ENCODE assay signal across 8 cellular contexts in genomic region chr17:81294512-81295030, GRCh38. TPM values are rescaled to one million over a fixed set of nuclear protein-coding genes. Genes with fewer than 3 reads are reported as not detected.
DNase-seq lines count a peak whose midpoint lies in the region; ATAC-seq, FAIRE-seq and TF ChIP-seq lines count a peak whose summit lies in the region.

No MANE protein-coding gene starts in this region.

- FAIRE-seq in endothelial cell of umbilical vein (lab: Jason Lieb, UNC): no peak

- TF ChIP-seq CTCF in endothelial cell of umbilical vein (IDR thresholded peaks at IDR 0.05; ENCODE audit: extremely low read depth in 1 of 2, insufficient read depth in 1 of 2, low read depth in 1 of 2, low read length in 2 of 2): no peak

- H3K9me1 ChIP-seq in endothelial cell of umbilical vein (replicated peaks; ENCODE audit: control insufficient read depth, extremely low read depth, insufficient read depth, low read length): no peaks in the 10 kb centered on the region

- no peaks in the 10 kb centered on the region for H4K20me1 ChIP-seq in endothelial cell of umbilical vein (replicated peaks; ENCODE audit: control insufficient read depth, extremely low read depth, insufficient read depth, low read length)

- H3K4me1 ChIP-seq in ES-I3 (ENCODE audit: insufficient read depth, low read length) (no peaks in the 10 kb centered on the region), endothelial cell of umbilical vein (ENCODE audit: control insufficient read depth, extremely low read depth, insufficient read depth, low read length) (peaks cover 14% of the 10 kb centered on the region)
- H3K4me1 ChIP-seq in naive thymus-derived CD4-positive, alpha-beta T cell (ENCODE audit: control insufficient read depth in 2 of 2, insufficient read depth in 2 of 2, low read length in 2 of 2): peaks cover 22% of the 10 kb centered on the region in 2 donors

- no peaks in the 10 kb centered on the region for H3K27me3 ChIP-seq in endothelial cell of umbilical vein (ENCODE audit: control insufficient read depth in 2 of 2, insufficient read depth in 2 of 2, low read length in 2 of 2)
- no peaks in the 10 kb centered on the region for H3K27me3 ChIP-seq in naive thymus-derived CD4-positive, alpha-beta T cell (ENCODE audit: control insufficient read depth in 2 of 2, insufficient read depth in 2 of 2, low read length in 2 of 2)

- peaks cover 39% of the 10 kb centered on the region for H3K79me2 ChIP-seq in endothelial cell of umbilical vein (ENCODE audit: control insufficient read depth, insufficient read depth, low read length)

- intact Hi-C loops in endothelial cell of umbilical vein (cut with micrococcal nuclease): loop anchor here (1.0 kb wide), 3 partner anchors 8 to 100 kb away; no protein-coding TSS in a partner anchor
- intact Hi-C loops in naive thymus-derived CD4-positive, alpha-beta T cell (cut with micrococcal nuclease): loop anchor here (1.0 to 10.0 kb wide), 10 partner anchors 9 to 388 kb away; partner anchors contain the start of genes FAAP100 (in 2 of the 2), ACTG1 (in 1 of the 2), ARL16 (in 1 of the 2) and BAHCC1 (in 1 of the 2)

- TF ChIP-seq POLR2A in endothelial cell of umbilical vein (IDR thresholded peaks at IDR 0.05; ENCODE audit: low read depth, low read length): no peak

- H3K4me3 ChIP-seq in endothelial cell of umbilical vein (replicated peaks in 1 of 3; ENCODE audit: insufficient read depth in 1 of 3, low read depth in 1 of 3, low read length in 3 of 3): peak overlapping the region; percentile 57 to 72 (median 63)
- H3K4me3 ChIP-seq in naive thymus-derived CD4-positive, alpha-beta T cell (ENCODE audit: low read length): peak overlapping the region; percentile 82

- TSS peak; percentile 72 for BruUV-seq in endothelial cell of umbilical vein (replicated peaks; lab: Mats Ljungman, UMichigan)

- H3K36me3 Mint-ChIP-seq in naive thymus-derived CD4-positive, alpha-beta T cell: peaks cover 0 to 9% (median 0%) of the 10 kb centered on the region in 5 donors

- no peaks in the 10 kb centered on the region for H3K27me3 Mint-ChIP-seq in naive thymus-derived CD4-positive, alpha-beta T cell

- H3K9me3 Mint-ChIP-seq in naive thymus-derived CD4-positive, alpha-beta T cell: no peaks in the 10 kb centered on the region

- H3K4me1 Mint-ChIP-seq in naive thymus-derived CD4-positive, alpha-beta T cell: peaks cover 22 to 54% (median 39%) of the 10 kb centered on the region in 7 donors

- dilution Hi-C loops in endothelial cell of umbilical vein (cut with MboI; ENCODE audit: extremely low pct_ligation_motif_present, low sequenced_read_pairs): no loop called here

- POLR2A ChIA-PET in endothelial cell of umbilical vein (lab: Charles Lee): no interaction called here
- POLR2A ChIA-PET in naive thymus-derived CD4-positive, alpha-beta T cell (lab: Charles Lee): interaction anchor here (0.7 to 1.9 kb wide), 6 partner anchors 9 to 673 kb away, joined by 3 to 13 read pairs (median 4); no protein-coding TSS in a partner anchor

- H3K27ac Mint-ChIP-seq in naive thymus-derived CD4-positive, alpha-beta T cell: peak overlapping the region; percentile 81 to 96 (median 92)

- H3K9ac ChIP-seq in ES-I3 (ENCODE audit: low read depth, low read length) (peak overlapping the region; percentile 99), endothelial cell of umbilical vein (replicated peaks; ENCODE audit: extremely low read depth, insufficient read depth, low read length) (peak overlapping the region; percentile 88)

- CTCF ChIA-PET in endothelial cell of umbilical vein (lab: Charles Lee): interaction anchor here (1.0 to 1.8 kb wide), 4 partner anchors 9 to 190 kb away, joined by 4 to 10 read pairs (median 6); no protein-coding TSS in a partner anchor
- CTCF ChIA-PET in naive thymus-derived CD4-positive, alpha-beta T cell (lab: Charles Lee): interaction anchor here (4.0 kb wide), 1 partner anchor 190 kb away, joined by 22 read pairs; no protein-coding TSS in a partner anchor

- ATAC-seq in HG02884 (IDR thresholded peaks at IDR 0.05; ENCODE audit: unreplicated experiment) (peak; percentile 10), GM21786 (IDR thresholded peaks at IDR 0.05; ENCODE audit: unreplicated experiment) (no peak)
- ATAC-seq in naive thymus-derived CD4-positive, alpha-beta T cell: no peak

- H3K27ac ChIP-seq in endothelial cell of umbilical vein (ENCODE audit: insufficient read depth, low read depth, low read length): peak overlapping the region; percentile 86
- peak overlapping the region; percentile 94 for H3K27ac ChIP-seq in naive thymus-derived CD4-positive, alpha-beta T cell (ENCODE audit: low read depth, low read length)

- no peaks in the 10 kb centered on the region for H3K9me3 ChIP-seq in ES-I3 (ENCODE audit: control insufficient read depth, insufficient read depth, low read length)
- H3K9me3 ChIP-seq in endothelial cell of umbilical vein (replicated peaks; ENCODE audit: control insufficient read depth, insufficient read depth, low read length): no peaks in the 10 kb centered on the region
- no peaks in the 10 kb centered on the region for H3K9me3 ChIP-seq in naive thymus-derived CD4-positive, alpha-beta T cell (ENCODE audit: control insufficient read depth in 2 of 3, low read length in 3 of 3)

- peak; percentile 9 for DNase-seq in T-helper 9 cell
- DNase-seq in endothelial cell of umbilical vein (ENCODE audit: low read depth, low spot score): peak; percentile 20
- DNase-seq in naive thymus-derived CD4-positive, alpha-beta T cell: peak in 2 of 9 donors; percentile 9 to 38
- no peak for DNase-seq in NCI-H1105 (lab: John Stamatoyannopoulos, UW)
- no peak for DNase-seq in ecto neural progenitor cell (ENCODE audit: low spot score)

- H3K36me3 ChIP-seq in ES-I3 (ENCODE audit: insufficient read depth, low read length): no peaks in the 10 kb centered on the region
- H3K36me3 ChIP-seq in endothelial cell of umbilical vein (ENCODE audit: control insufficient read depth in 2 of 2, extremely low read depth in 1 of 2, insufficient read depth in 2 of 2, low read length in 2 of 2): no peaks in the 10 kb centered on the region
- peaks cover 0 to 16% (median 0%) of the 10 kb centered on the region in 3 experiments for H3K36me3 ChIP-seq in naive thymus-derived CD4-positive, alpha-beta T cell (ENCODE audit: control insufficient read depth in 2 of 3, insufficient read depth in 3 of 3, low read length in 3 of 3)

- H3K4me2 ChIP-seq in endothelial cell of umbilical vein (ENCODE audit: insufficient read depth, low read length): peak overlapping the region; percentile 82

- H3K4me3 Mint-ChIP-seq in naive thymus-derived CD4-positive, alpha-beta T cell: peak overlapping the region; percentile 86 to 99 (median 90)

- H2AFZ ChIP-seq in endothelial cell of umbilical vein (ENCODE audit: low read depth, low read length): peak overlapping the region; percentile 7

TF ChIP-seq in endothelial cell of umbilical vein, 7 proteins besides CTCF, POLR2A, EP300 and RAD21 (continues in another document):
- no peak for TF ChIP-seq MAX (IDR thresholded peaks at IDR 0.05; ENCODE audit: insufficient read depth, insufficient read length)
- no peak for TF ChIP-seq MYC (IDR thresholded peaks at IDR 0.05; ENCODE audit: low read depth, low read length)
- TF ChIP-seq FOS (IDR thresholded peaks at IDR 0.05; ENCODE audit: borderline replicate concordance, insufficient read depth, low read length): no peak
- TF ChIP-seq EZH2 (IDR thresholded peaks at IDR 0.05; ENCODE audit: borderline replicate concordance, low read depth, low read length, severe bottlenecking): no peak
- no peak for TF ChIP-seq GATA2 (IDR thresholded peaks at IDR 0.05; ENCODE audit: insufficient read depth, insufficient read length, low read depth, low read length)

RNA-seq across cellular contexts. Expression of gene SLC38A10, which starts 0.5 kb away (rescaled TPM):
- 109 and 113 TPM in 2 replicates for total RNA-seq in endothelial cell of umbilical vein
- polyA plus RNA-seq in endothelial cell of umbilical vein: 72.7 and 100 TPM in 2 replicates
- polyA plus RNA-seq in endothelial cell of umbilical vein (2011; cell fraction: cytosol; rRNA removed): 50.5 and 59.4 TPM in 2 replicates
- 74.5 and 86.9 TPM in 2 replicates for polyA plus RNA-seq in endothelial cell of umbilical vein (2011; cell fraction: nucleus; rRNA removed)
- 50.5 and 59.2 TPM in 2 replicates for polyA plus RNA-seq in endothelial cell of umbilical vein (2012)
- polyA minus RNA-seq in endothelial cell of umbilical vein: 78.2 and 115 TPM in 2 replicates
- 58.9 TPM for polyA minus RNA-seq in endothelial cell of umbilical vein (2011; cell fraction: cytosol; rRNA and poly(A)+ RNA removed)
- polyA minus RNA-seq in endothelial cell of umbilical vein (2011; cell fraction: nucleus; rRNA and poly(A)+ RNA removed): 42.9 and 57.6 TPM in 2 replicates
- 100 to 1,000 TPM in 1 of 5 experiments, 10 to 100 TPM in 4; 54.9 to 122 (median 86.5) TPM for total RNA-seq in naive thymus-derived CD4-positive, alpha-beta T cell
- polyA plus RNA-seq in naive thymus-derived CD4-positive, alpha-beta T cell: 10 to 100 TPM; 45.0 to 84.8 TPM

RNA-seq across cellular contexts. Expression of gene NDUFAF8, which starts 55.5 kb away (rescaled TPM):
- 61.5 and 69.9 TPM in 2 replicates for total RNA-seq in endothelial cell of umbilical vein
- 76.2 and 83.9 TPM in 2 replicates for polyA plus RNA-seq in endothelial cell of umbilical vein
- polyA plus RNA-seq in endothelial cell of umbilical vein (2011; cell fraction: cytosol; rRNA removed): 97.2 and 110 TPM in 2 replicates
- polyA plus RNA-seq in endothelial cell of umbilical vein (2011; cell fraction: nucleus; rRNA removed): 44.8 and 47.9 TPM in 2 replicates
- 183 and 208 TPM in 2 replicates for polyA plus RNA-seq in endothelial cell of umbilical vein (2012)
- 22.1 and 22.2 TPM in 2 replicates for polyA minus RNA-seq in endothelial cell of umbilical vein
- 15.4 TPM for polyA minus RNA-seq in endothelial cell of umbilical vein (2011; cell fraction: cytosol; rRNA and poly(A)+ RNA removed)
- 11.9 and 14.0 TPM in 2 replicates for polyA minus RNA-seq in endothelial cell of umbilical vein (2011; cell fraction: nucleus; rRNA and poly(A)+ RNA removed)
- 10 to 100 TPM; 34.2 to 45.6 (median 43.5) TPM for total RNA-seq in naive thymus-derived CD4-positive, alpha-beta T cell
- polyA plus RNA-seq in naive thymus-derived CD4-positive, alpha-beta T cell: 10 to 100 TPM; 60.4 to 85.9 TPM

RNA-seq across cellular contexts. Expression of gene TEPSIN, which starts 55.7 kb away (rescaled TPM):
- total RNA-seq in endothelial cell of umbilical vein: 35.6 and 41.6 TPM in 2 replicates
- polyA plus RNA-seq in endothelial cell of umbilical vein: 45.3 and 55.4 TPM in 2 replicates
- 8.2 and 15.1 TPM in 2 replicates for polyA plus RNA-seq in endothelial cell of umbilical vein (2011; cell fraction: cytosol; rRNA removed)
- 250 and 277 TPM in 2 replicates for polyA plus RNA-seq in endothelial cell of umbilical vein (2011; cell fraction: nucleus; rRNA removed)
- 18.2 and 22.0 TPM in 2 replicates for polyA plus RNA-seq in endothelial cell of umbilical vein (2012)
- polyA minus RNA-seq in endothelial cell of umbilical vein: 11.5 and 19.2 TPM in 2 replicates
- polyA minus RNA-seq in endothelial cell of umbilical vein (2011; cell fraction: cytosol; rRNA and poly(A)+ RNA removed): 11.1 TPM
- 35.3 and 58.2 TPM in 2 replicates for polyA minus RNA-seq in endothelial cell of umbilical vein (2011; cell fraction: nucleus; rRNA and poly(A)+ RNA removed)
- total RNA-seq in naive thymus-derived CD4-positive, alpha-beta T cell: 100 to 1,000 TPM in 2 of 5 experiments, 10 to 100 TPM in 3; 52.6 to 115 (median 90.0) TPM
- 1 to 10 TPM; 3.2 to 5.3 TPM for polyA plus RNA-seq in naive thymus-derived CD4-positive, alpha-beta T cell

Comparison
In these comparisons a context has a peak if more than half of its experiments do, and no peak if none do; other contexts are left out.
1. DNase-seq: peak in T-helper 9 cell (single experiment) and endothelial cell of umbilical vein (single experiment); none in NCI-H1105 (single experiment) and ecto neural progenitor cell (single experiment).